Comparison of ENCODE assay signal across 10 cellular contexts in genomic region chr4:184167576-184167975, GRCh38. TPM values are rescaled to one million over a fixed set of nuclear protein-coding genes. Genes with fewer than 3 reads are reported as not detected.
DNase-seq lines count a peak whose midpoint lies in the region; ATAC-seq and FAIRE-seq lines count a peak whose summit lies in the region.
"Had no signal": no experiment of that assay in that cellular context is flagged by ENCODE, and none has a peak within 500 bp of the region (broad histone marks: within the 10 kb centered on the region; RNA-seq: fewer than 3 reads in every experiment).

No MANE protein-coding gene starts in this region.

- H3K36me3 ChIP-seq in HUES48 (ENCODE audit: control insufficient read depth, insufficient read depth, low read length) (no peaks in the 10 kb centered on the region), small intestine (ENCODE audit: control insufficient read depth in 2 of 2, insufficient read depth in 2 of 2, low read length in 2 of 2) (no peaks in the 10 kb centered on the region)

- H3K27me3 ChIP-seq in HUES48 (ENCODE audit: control insufficient read depth, insufficient read depth, low read length) (peaks cover 29% of the 10 kb centered on the region), small intestine (ENCODE audit: control insufficient read depth in 2 of 2, insufficient read depth in 2 of 2, low read length in 2 of 2) (peaks cover 0 to 2% of the 10 kb centered on the region in 2 donors)

- no peaks in the 10 kb centered on the region for H3K9me3 ChIP-seq in HUES48 (ENCODE audit: control insufficient read depth, insufficient read depth, low read length)
- H3K9me3 ChIP-seq in small intestine (ENCODE audit: control insufficient read depth, low read depth), result no peaks in the 10 kb centered on the region

- WGBS in small intestine, 3 donors, result 36 to 63% (median 44%) methylated on average over 9 of the region's 9 CpGs

- peak overlapping the region; percentile 62 for H3K27ac ChIP-seq in HUES48 (ENCODE audit: low read depth, low read length)
- no peak overlapping the region for H3K27ac ChIP-seq in small intestine (ENCODE audit: low read depth in 1 of 2, low read length in 1 of 2)

- FAIRE-seq in small intestine (lab: Jason Lieb, UNC), result no peak

- H3K4me1 ChIP-seq in HUES48 (ENCODE audit: control insufficient read depth, insufficient read depth, low read length), result peaks cover 42% of the 10 kb centered on the region
- H3K4me1 ChIP-seq in small intestine (ENCODE audit: control insufficient read depth in 2 of 2, insufficient read depth in 1 of 2, low read depth in 1 of 2, low read length in 1 of 2), result no peaks in the 10 kb centered on the region

- ATAC-seq in GM19351 (IDR thresholded peaks at IDR 0.05; ENCODE audit: unreplicated experiment), result peak; percentile 94
- peak; percentile 39 for ATAC-seq in HG02642 (IDR thresholded peaks at IDR 0.05; ENCODE audit: poor library complexity, unreplicated experiment)

- no peak overlapping the region for H3K9ac ChIP-seq in HUES48 (ENCODE audit: low read depth, low read length)

- H3K4me3 ChIP-seq in HUES48 (ENCODE audit: low read depth, low read length) (0 out of 2 replicates have a peak overlapping the region, but pooled peaks have one; percentile 36), small intestine (ENCODE audit: low read depth in 1 of 2, low read length in 2 of 2) (no peak overlapping the region)

- DNase-seq in small intestine, result peak; percentile 6
- no peak for DNase-seq in KG1 (lab: John Stamatoyannopoulos, UW)
- no peak for DNase-seq in NCI-H2227 (lab: John Stamatoyannopoulos, UW; ENCODE audit: unreplicated experiment)
- DNase-seq in Ammon's horn (ENCODE audit: low spot score), result no peak
- DNase-seq: effector memory CD8-positive, alpha-beta T cell; NCI-H748 treated with DMSO at 0.1 percent for 48 hours; T-helper 1 cell had no signal

RNA-seq across cellular contexts. Expression of gene ENPP6, which starts 50.1 kb away (rescaled TPM):
- polyA plus RNA-seq in small intestine, result under 1 TPM in 2 of 3 donors, not detected in 1; 0.27 to 0.34 TPM
